Comparison of ENCODE assay signal across 1 cellular context in genomic region chr11:61254403-61255025, GRCh38.
TF ChIP-seq lines count a peak whose summit lies in the region.

No MANE protein-coding gene starts in this region.

TF ChIP-seq in endothelial cell of umbilical vein, 7 proteins besides CTCF, POLR2A, EP300 and RAD21:
- TF ChIP-seq, protein P1, sequence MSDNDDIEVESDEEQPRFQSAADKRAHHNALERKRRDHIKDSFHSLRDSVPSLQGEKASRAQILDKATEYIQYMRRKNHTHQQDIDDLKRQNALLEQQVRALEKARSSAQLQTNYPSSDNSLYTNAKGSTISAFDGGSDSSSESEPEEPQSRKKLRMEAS (IDR thresholded peaks at IDR 0.05; ENCODE audit: insufficient read depth, insufficient read length): no peak
